ENCODE assay signal across 18 cellular contexts in the genomic region with DNA sequence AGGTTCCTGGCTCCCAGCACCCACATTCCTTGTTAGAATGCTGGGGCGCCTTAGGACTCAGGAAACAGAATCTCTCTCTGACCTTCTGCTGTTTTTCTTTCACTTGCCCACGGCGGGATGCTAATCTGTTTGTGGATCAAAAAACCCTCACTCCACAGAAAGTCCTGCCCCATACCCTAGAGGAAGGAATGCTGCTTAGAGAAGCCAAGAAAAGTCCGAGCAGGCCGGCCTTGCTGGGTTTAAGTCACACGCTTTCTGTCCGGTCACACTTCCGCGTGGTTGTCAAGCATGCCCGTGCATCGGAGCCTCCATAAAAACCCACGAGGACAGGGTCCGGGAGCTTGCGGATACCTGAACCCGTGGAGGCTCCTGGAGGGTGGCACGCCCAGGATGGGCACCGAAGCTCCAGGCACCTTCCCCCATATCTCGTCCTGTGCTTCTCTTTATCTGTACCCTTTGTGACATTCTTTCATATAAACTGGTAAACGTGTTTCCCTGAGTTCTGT.
DNase-seq lines count a peak whose midpoint lies in the region; ATAC-seq, FAIRE-seq and TF ChIP-seq lines count a peak whose summit lies in the region.
"Had no signal": no experiment of that assay in that cellular context is flagged by ENCODE, and none has a peak within 500 bp of the region (broad histone marks: within the 10 kb centered on the region; RNA-seq: fewer than 3 reads in every experiment).

No MANE protein-coding gene starts in this region.

- no peak overlapping the region for H2AK5ac ChIP-seq in mesendoderm (ENCODE audit: low read length)

- intact Hi-C loops in HepG2 (cut with micrococcal nuclease; ENCODE audit: unreplicated experiment), result no loop called here
- intact Hi-C loops in right lobe of liver (cut with DNase I), result no loop called here

- H3K36me3 ChIP-seq in HepG2 (replicated peaks in 1 of 2; ENCODE audit: control insufficient read depth in 1 of 2, insufficient read depth in 2 of 2, low read length in 2 of 2) (no peaks in the 10 kb centered on the region), right lobe of liver (no peaks in the 10 kb centered on the region), OCI-LY1 (ENCODE audit: insufficient read depth, low read length) (no peaks in the 10 kb centered on the region), mesendoderm (ENCODE audit: control insufficient read depth, insufficient read depth, low read length) (no peaks in the 10 kb centered on the region)
- H3K36me3 ChIP-seq: SJSA1 had no signal

- no peak overlapping the region for H3K4ac ChIP-seq in mesendoderm (ENCODE audit: low read depth, low read length)

- DNase-seq in HepG2 (ENCODE audit: low spot score) (no peak), right lobe of liver (no peak), mesendoderm (peak; percentile 21), NCI-H187 treated with DMSO at 0.1 percent for 48 hours (lab: John Stamatoyannopoulos, UW) (no peak), activated gamma-delta T cell treated with Interleukin-2 at 50 U/mL for 16 hours (no peak)
- DNase-seq in stimulated activated CD4-positive, alpha-beta T cell treated with anti-CD3 and anti-CD28 coated beads, Interleukin-4, amount 100 ng/mL, for 24 hours, result no peak
- DNase-seq: AML-193; CD4-positive, CD25-positive, alpha-beta regulatory T cell; DMS53; MV-4-11; NCI-H2029 treated with DMSO at 0.1 percent for 48 hours; NCI-H2171 treated with DMSO at 0.1 percent for 48 hours; NK-92 treated with Interleukin-12 subunit alpha and Interleukin-12 subunit beta, amount 100 ng/mL, for 24 hours had no signal

- TF ChIP-seq RAD21 in HepG2 (CRISPR knock-in tag; IDR thresholded peaks at IDR 0.05), result no peak

- WGBS in HepG2 (ENCODE audit: low lambda C conversion rate), result 74% methylated on average over 19 of the region's 19 CpGs
- 77% methylated on average over 7 of the region's 19 CpGs for WGBS in right lobe of liver (ENCODE audit: insufficient coverage, low coverage, low lambda C conversion rate, missing lambda C conversion rate)
- no CpG with 5 or more reads among the region's 19 CpGs for WGBS in mesendoderm (ENCODE audit: extremely low coverage, insufficient coverage, low lambda C conversion rate)

- no peak overlapping the region for H3K18ac ChIP-seq in mesendoderm (ENCODE audit: low read length)

- ATAC-seq in HepG2 (no peak), right lobe of liver (no peak)
- ATAC-seq: GM12878, HCT116 had no signal

- no peak overlapping the region for H3K27ac ChIP-seq in HepG2 (ENCODE audit: extremely low read length, insufficient read depth, low read length)
- H3K27ac ChIP-seq in right lobe of liver, result no peak overlapping the region
- peak overlapping the region; percentile 52 for H3K27ac ChIP-seq in OCI-LY1 (ENCODE audit: low read depth, low read length, poor library complexity, severe bottlenecking)
- H3K27ac ChIP-seq in mesendoderm (ENCODE audit: low read depth, low read length), result no peak overlapping the region
- H3K27ac ChIP-seq: RWPE1, SJSA1 had no signal

- POLR2A ChIA-PET in HepG2 (lab: Yijun Ruan, JAX), result no interaction called here

- H3K79me2 ChIP-seq in HepG2 (ENCODE audit: insufficient read depth, low read length) (no peaks in the 10 kb centered on the region), OCI-LY1 (ENCODE audit: insufficient read depth, low read length) (no peaks in the 10 kb centered on the region), mesendoderm (ENCODE audit: control insufficient read depth, insufficient read depth, low read length) (no peaks in the 10 kb centered on the region)

- H3K4me2 ChIP-seq in HepG2 (ENCODE audit: low read depth, low read length) (no peak overlapping the region), OCI-LY1 (ENCODE audit: low read length) (no peak overlapping the region), mesendoderm (ENCODE audit: low read length) (no peak overlapping the region)

- FAIRE-seq in HepG2 (lab: Jason Lieb, UNC), result no peak
- FAIRE-seq: GM12878 had no signal

- H3F3A ChIP-seq in OCI-LY1 (ENCODE audit: insufficient read depth, low read length), result no peaks in the 10 kb centered on the region

- no TSS peak for BruUV-seq in HepG2 (replicated peaks; lab: Mats Ljungman, UMichigan)

- CTCF ChIA-PET in HepG2 (lab: Yijun Ruan, JAX; ENCODE audit: low intra/inter-chr PET ratio, low total read pairs), result no interaction called here

- no peak overlapping the region for H3K9ac ChIP-seq in HepG2 (ENCODE audit: insufficient read depth, low read depth, low read length)
- H3K9ac ChIP-seq in OCI-LY1 (ENCODE audit: low read length), result no peak overlapping the region; the same call in 1 of the 2 replicates
- no peak overlapping the region for H3K9ac ChIP-seq in mesendoderm (ENCODE audit: low read length)

- H4K8ac ChIP-seq in mesendoderm (ENCODE audit: low read depth, low read length), result no peak overlapping the region

- TF ChIP-seq POLR2A in HepG2 (IDR thresholded peaks at IDR 0.05; ENCODE audit: insufficient read depth in 1 of 2, low read depth in 2 of 2, low read length in 2 of 2) (no peak), right lobe of liver (IDR thresholded peaks at IDR 0.05) (no peak)

- no peak overlapping the region for H2BK15ac ChIP-seq in mesendoderm (replicated peaks; ENCODE audit: low read depth)

- H2BK120ac ChIP-seq in mesendoderm (ENCODE audit: low read depth, low read length), result no peak overlapping the region

- no peak overlapping the region for H2AFZ ChIP-seq in HepG2 (ENCODE audit: low read length)
- H2AFZ ChIP-seq in OCI-LY1 (ENCODE audit: low read length), result no peak overlapping the region

- H3K4me3 ChIP-seq in HepG2 (replicated peaks in 1 of 3; ENCODE audit: insufficient read depth in 1 of 3, low read depth in 2 of 3, low read length in 3 of 3) (no peak overlapping the region), right lobe of liver (no peak overlapping the region), OCI-LY1 (ENCODE audit: low read depth, low read length, poor library complexity, severe bottlenecking) (no peak overlapping the region), mesendoderm (ENCODE audit: low read length) (no peak overlapping the region)
- H3K4me3 ChIP-seq: GM12878, SJSA1 had no signal

- no peak overlapping the region for H3K23ac ChIP-seq in mesendoderm (ENCODE audit: low read length)

- peaks cover 7% of the 10 kb centered on the region for H3K4me1 ChIP-seq in HepG2 (ENCODE audit: insufficient read depth, low read length)
- H3K4me1 ChIP-seq in right lobe of liver, result no peaks in the 10 kb centered on the region
- H3K4me1 ChIP-seq in OCI-LY1 (ENCODE audit: insufficient read depth, low read length, severe bottlenecking), result peaks cover 57% of the 10 kb centered on the region
- no peaks in the 10 kb centered on the region for H3K4me1 ChIP-seq in mesendoderm (ENCODE audit: control insufficient read depth, low read depth, low read length)
- H3K4me1 ChIP-seq: SJSA1 had no signal

- no peaks in the 10 kb centered on the region for H3K9me3 ChIP-seq in HepG2 (ENCODE audit: low read length)
- H3K9me3 ChIP-seq in right lobe of liver, result no peaks in the 10 kb centered on the region
- H3K9me3 ChIP-seq in OCI-LY1 (ENCODE audit: low read length), result no peaks in the 10 kb centered on the region
- H3K9me3 ChIP-seq: SJSA1 had no signal

- in situ Hi-C loops in HepG2 (cut with HindIII; ENCODE audit: extremely low pct_ligation_motif_present, low pct_unique_long_range_greater_than_20kb), result no loop called here

- H3K9me2 ChIP-seq in OCI-LY1 (ENCODE audit: low read depth, low read length), result no peaks in the 10 kb centered on the region

- peaks cover 5 to 23% of the 10 kb centered on the region in 2 experiments; a peak in 3 of 5 replicates for H3K27me3 ChIP-seq in HepG2 (ENCODE audit: control insufficient read depth in 1 of 2, insufficient read depth in 2 of 2, low read length in 2 of 2)
- H3K27me3 ChIP-seq in right lobe of liver, result no peaks in the 10 kb centered on the region
- H3K27me3 ChIP-seq in OCI-LY1 (ENCODE audit: insufficient read depth, low read length), result no peaks in the 10 kb centered on the region
- H3K27me3 ChIP-seq in mesendoderm (ENCODE audit: insufficient read depth, low read length, poor library complexity), result no peaks in the 10 kb centered on the region
- H3K27me3 ChIP-seq: SJSA1 had no signal

- no peak overlapping the region for H2BK5ac ChIP-seq in mesendoderm (ENCODE audit: low read length)

- no peak for TF ChIP-seq CTCF in HepG2 (CRISPR knock-in tag; IDR thresholded peaks at IDR 0.05)
- TF ChIP-seq CTCF in right lobe of liver (IDR thresholded peaks at IDR 0.05), result no peak
- no peak for TF ChIP-seq CTCF in OCI-LY1 (IDR thresholded peaks at IDR 0.05; ENCODE audit: low read length)

- H3K79me1 ChIP-seq in mesendoderm (ENCODE audit: low read length), result no peaks in the 10 kb centered on the region

- TF ChIP-seq EP300 in HepG2 (IDR thresholded peaks at IDR 0.05; ENCODE audit: low read depth in 2 of 2, low read length in 2 of 2) (no peak), HepG2 (CRISPR knock-in tag; IDR thresholded peaks at IDR 0.05; ENCODE audit: borderline replicate concordance) (no peak)

- no peak overlapping the region for H3K56ac ChIP-seq in mesendoderm (ENCODE audit: low read length)

- H4K20me1 ChIP-seq in HepG2 (ENCODE audit: insufficient read depth, low read length) (no peaks in the 10 kb centered on the region), OCI-LY1 (ENCODE audit: insufficient read depth, low read length) (no peaks in the 10 kb centered on the region)

- no peak overlapping the region for H4K5ac ChIP-seq in mesendoderm (ENCODE audit: low read length)

TF ChIP-seq in HepG2, 621 proteins besides CTCF, POLR2A, EP300 and RAD21:
- no peak for TF ChIP-seq MED13 (CRISPR knock-in tag; IDR thresholded peaks at IDR 0.05)
- peak; percentile 9 for TF ChIP-seq TEAD3 (CRISPR knock-in tag; optimal IDR thresholded peaks at IDR 0.05; ENCODE audit: borderline replicate concordance)
